1 cellular context compared by ENCODE assay signal in genomic region chr16:67931712-67932461, GRCh38.
TF ChIP-seq lines count a peak whose summit lies in the region.

TSS of gene CTRL (minus strand) at chr16:67931862. CDS start at chr16:67931852, 10 bp downstream.

TF ChIP-seq in H1, 55 proteins besides CTCF, POLR2A, EP300 and RAD21:
- TF ChIP-seq PHF8 (conservative IDR thresholded peaks at IDR 0.05; ENCODE audit: low read depth, low read length) (no peak), TEAD4 (IDR thresholded peaks at IDR 0.05; ENCODE audit: low read depth, low read length) (peak; percentile 76), TAF1 (IDR thresholded peaks at IDR 0.05; ENCODE audit: low read depth, low read length) (no peak), ZNF274 (IDR thresholded peaks at IDR 0.05; ENCODE audit: borderline replicate concordance, extremely low read depth, low read length) (no peak), GTF2F1 (IDR thresholded peaks at IDR 0.05; ENCODE audit: borderline replicate concordance, low read depth, low read length) (no peak)
